ENCODE assay signal across 8 cellular contexts in genomic region chr14:77039285-77040058, GRCh38. TPM values are rescaled to one million over a fixed set of nuclear protein-coding genes. Genes with fewer than 3 reads are reported as not detected.
DNase-seq lines count a peak whose midpoint lies in the region; ATAC-seq and TF ChIP-seq lines count a peak whose summit lies in the region.

No MANE protein-coding gene starts in this region.

- H3K27me3 ChIP-seq in Peyer's patch (no peaks in the 10 kb centered on the region), endodermal cell (ENCODE audit: control insufficient read depth, insufficient read depth, low read length, poor library complexity, severe bottlenecking) (no peaks in the 10 kb centered on the region), neuron (ENCODE audit: insufficient read depth, low read length) (no peaks in the 10 kb centered on the region)

- H3K4me1 ChIP-seq in Peyer's patch (peaks cover 3 to 74% (median 41%) of the 10 kb centered on the region in 4 donors), endodermal cell (ENCODE audit: control insufficient read depth, insufficient read depth, low read length) (peaks cover 18% of the 10 kb centered on the region), neuron (ENCODE audit: insufficient read depth, low read length) (peaks cover 81% of the 10 kb centered on the region)

- no peaks in the 10 kb centered on the region for H3K9me3 ChIP-seq in Peyer's patch
- H3K9me3 ChIP-seq in endodermal cell (ENCODE audit: control insufficient read depth, low read length): no peaks in the 10 kb centered on the region
- H3K9me3 ChIP-seq in neuron (ENCODE audit: low read length): no peaks in the 10 kb centered on the region

- no peaks in the 10 kb centered on the region for H3K36me3 Mint-ChIP-seq in endodermal cell (ENCODE audit: low read depth)

- no peak for ATAC-seq in HG03039 (IDR thresholded peaks at IDR 0.05; ENCODE audit: unreplicated experiment)
- ATAC-seq in GM21526 (IDR thresholded peaks at IDR 0.05; ENCODE audit: low FRiP score, unreplicated experiment): no peak

- H3K4me3 ChIP-seq in Peyer's patch: peak overlapping the region; percentile 17 to 46 (median 34)
- H3K4me3 ChIP-seq in endodermal cell (ENCODE audit: low read length): peak overlapping the region; percentile 74
- H3K4me3 ChIP-seq in neuron (ENCODE audit: low read length): peak overlapping the region; percentile 28

- H3K27ac Mint-ChIP-seq in endodermal cell: no peak overlapping the region

- H3K36me3 ChIP-seq in Peyer's patch (no peaks in the 10 kb centered on the region), endodermal cell (ENCODE audit: control insufficient read depth, insufficient read depth, low read length) (no peaks in the 10 kb centered on the region), neuron (ENCODE audit: insufficient read depth, low read length) (no peaks in the 10 kb centered on the region)

- TF ChIP-seq POLR2A in Peyer's patch (IDR thresholded peaks at IDR 0.05): no peak

- peaks cover 68% of the 10 kb centered on the region for H3K4me1 Mint-ChIP-seq in endodermal cell

- WGBS in endodermal cell (ENCODE audit: insufficient coverage in 1 of 2, insufficient read length in 1 of 2), 2 experiments: 49 to 51% methylated on average over 7 to 10 of the region's 10 CpGs

- POLR2A ChIA-PET in HEK293T (lab: Yijun Ruan, JAX): interaction anchor here (0.6 to 5.6 kb wide), 10 partner anchors 11 to 1801 kb away, joined by 3 to 94 read pairs (median 5); partner anchors contain the start of gene IRF2BPL

- no peaks in the 10 kb centered on the region for H3K9me3 Mint-ChIP-seq in endodermal cell

- TF ChIP-seq CTCF in Peyer's patch (IDR thresholded peaks at IDR 0.05) (no peak), endodermal cell (conservative IDR thresholded peaks at IDR 0.05) (no peak)

- peak; percentile 94 for DNase-seq in DMS79 treated with DMSO at 0.1 percent for 48 hours (lab: John Stamatoyannopoulos, UW)
- no peak for DNase-seq in HEK293T (ENCODE audit: extremely low spot score)
- DNase-seq in Peyer's patch: no peak
- DNase-seq in endodermal cell: no peak
- no peak for DNase-seq in NCI-H1436 treated with DMSO at 0.1 percent for 48 hours (lab: John Stamatoyannopoulos, UW)

- H3K4me3 Mint-ChIP-seq in endodermal cell: peak overlapping the region; percentile 58

- H3K27ac ChIP-seq in Peyer's patch (peak overlapping the region; percentile 86 to 91 (median 90)), endodermal cell (ENCODE audit: low read depth, low read length) (peak overlapping the region; percentile 92)

- no peak overlapping the region for H3K9ac ChIP-seq in endodermal cell (ENCODE audit: extremely low read depth, low read length, poor library complexity, severe bottlenecking)

- peaks cover 4% of the 10 kb centered on the region for H3K27me3 Mint-ChIP-seq in endodermal cell (ENCODE audit: insufficient read depth)

- no peak overlapping the region for H2AFZ ChIP-seq in neuron (ENCODE audit: low read depth, low read length)

- CTCF ChIA-PET in HEK293T (lab: Yijun Ruan, JAX): interaction anchor here (0.8 to 1.0 kb wide), 2 partner anchors 31 to 82 kb away, joined by 3 to 4 read pairs; no protein-coding TSS in a partner anchor

TF ChIP-seq in HEK293T, 16 proteins besides CTCF, POLR2A, EP300 and RAD21:
- TF ChIP-seq NFRKB (IDR thresholded peaks at IDR 0.05): no peak
- peak; percentile 51; the same call in 1 of the 2 replicates for TF ChIP-seq ZNF384 (IDR thresholded peaks at IDR 0.05)
- TF ChIP-seq FOXK2 (IDR thresholded peaks at IDR 0.05): no peak
- TF ChIP-seq L3MBTL2 (conservative IDR thresholded peaks at IDR 0.05): peak; percentile 23; the same call in 1 of the 2 replicates
- TF ChIP-seq PKNOX1 (IDR thresholded peaks at IDR 0.05): peak; percentile 38; the same call in 1 of the 2 replicates

RNA-seq across cellular contexts. Expression of gene IRF2BPL, which starts 11.0 kb away (rescaled TPM):
- total RNA-seq in Peyer's patch: 10 to 100 TPM; 10.3 to 20.6 (median 16.4) TPM
- total RNA-seq in endodermal cell: 10 to 100 TPM; 34.2 to 44.3 TPM
- 74.1 TPM for polyA plus RNA-seq in endodermal cell (2013, experiment 1 of 2)
- polyA plus RNA-seq in endodermal cell (2013, experiment 2 of 2): 75.5 TPM

RNA-seq across cellular contexts. Expression of gene CIPC, which starts 58.6 kb away (rescaled TPM):
- 10 to 100 TPM; 22.3 to 66.7 (median 52.1) TPM for total RNA-seq in Peyer's patch
- total RNA-seq in endodermal cell: 10 to 100 TPM; 16.2 to 22.5 TPM
- polyA plus RNA-seq in endodermal cell (2013, experiment 1 of 2): 19.9 TPM
- 21.3 TPM for polyA plus RNA-seq in endodermal cell (2013, experiment 2 of 2)
